23 cellular contexts compared by ENCODE assay signal in the genomic region with DNA sequence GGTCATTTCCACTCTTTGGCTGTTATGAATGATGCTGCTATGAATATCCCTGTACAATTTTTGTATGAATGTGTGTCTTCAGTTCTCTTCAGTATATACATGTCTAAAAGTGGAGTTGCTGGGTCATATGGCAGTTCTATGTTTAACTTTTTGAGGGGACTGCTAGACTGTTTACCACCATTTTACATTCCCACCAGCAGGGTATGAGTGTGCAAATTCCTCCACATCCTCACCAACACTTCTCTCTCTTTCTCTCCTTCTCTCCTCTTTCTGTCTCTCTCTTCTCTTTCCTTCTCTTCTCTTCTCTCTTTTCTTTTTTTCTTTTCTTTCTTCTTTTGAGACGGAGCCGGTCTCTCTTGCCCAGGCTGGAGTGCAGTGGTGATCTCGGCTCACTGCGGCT. TPM values are rescaled to one million over a fixed set of nuclear protein-coding genes. Genes with fewer than 3 reads are reported as not detected.
DNase-seq lines count a peak whose midpoint lies in the region; ATAC-seq and TF ChIP-seq lines count a peak whose summit lies in the region.
"Had no signal": no experiment of that assay in that cellular context is flagged by ENCODE, and none has a peak within 500 bp of the region (broad histone marks: within the 10 kb centered on the region; RNA-seq: fewer than 3 reads in every experiment).

No MANE protein-coding gene starts in this region.

- H3K4me3 ChIP-seq in RWPE2 (ENCODE audit: severe bottlenecking) (no peak overlapping the region), fibroblast of mammary gland (ENCODE audit: control insufficient read depth, low read depth, low read length) (no peak overlapping the region)
- H3K4me3 ChIP-seq: dorsolateral prefrontal cortex, MG63, thoracic aorta had no signal

- H3K36me3 ChIP-seq in RWPE2 (ENCODE audit: low read depth): no peaks in the 10 kb centered on the region; the same call in 1 of the 2 replicates
- H3K36me3 ChIP-seq: MG63, thoracic aorta had no signal

- H3K4me3 Mint-ChIP-seq in progenitor cell of endocrine pancreas (ENCODE audit: low read depth): no peak overlapping the region
- H3K4me3 Mint-ChIP-seq: IgD-negative memory B cell; naive thymus-derived CD8-positive, alpha-beta T cell; stimulated activated naive B cell treated with anti-CD40 and anti-IgM and Interleukin-4, amounts not matched to agents 10 μg/mL and 1 μg/mL and 100 μg/mL, for 72 hours had no signal

- peaks cover 3% of the 10 kb centered on the region for H3K36me3 Mint-ChIP-seq in progenitor cell of endocrine pancreas (ENCODE audit: insufficient read depth)
- H3K36me3 Mint-ChIP-seq: IgD-negative memory B cell; naive thymus-derived CD8-positive, alpha-beta T cell; stimulated activated naive B cell treated with anti-CD40 and anti-IgM and Interleukin-4, amounts not matched to agents 10 μg/mL and 1 μg/mL and 100 μg/mL, for 72 hours had no signal

- H3K4me1 ChIP-seq in RWPE2 (ENCODE audit: insufficient read depth, poor library complexity, severe bottlenecking): peaks cover 20% of the 10 kb centered on the region

- H3K9me3 Mint-ChIP-seq in progenitor cell of endocrine pancreas (ENCODE audit: low read depth): peaks cover under 1% of the 10 kb centered on the region
- H3K9me3 Mint-ChIP-seq: IgD-negative memory B cell; naive thymus-derived CD8-positive, alpha-beta T cell; stimulated activated naive B cell treated with anti-CD40 and anti-IgM and Interleukin-4, amounts not matched to agents 10 μg/mL and 1 μg/mL and 100 μg/mL, for 72 hours had no signal

- peak; percentile 51 for DNase-seq in EH (ENCODE audit: low read depth)
- no peak for DNase-seq in RWPE2 (ENCODE audit: low spot score)
- DNase-seq in fibroblast of mammary gland (ENCODE audit: low read depth): peak; percentile 12
- DNase-seq in progenitor cell of endocrine pancreas (ENCODE audit: low spot score, unreplicated experiment): no peak
- DNase-seq in activated CD4-positive, alpha-beta T cell treated with anti-CD3 and anti-CD28 coated beads for 48 hours: no peak
- DNase-seq in NCI-H1092 treated with DMSO at 0.1 percent for 48 hours (lab: John Stamatoyannopoulos, UW): no peak
- DNase-seq in CD1c-positive myeloid dendritic cell (ENCODE audit: extremely low spot score): no peak
- DNase-seq: activated CD4-positive, alpha-beta T cell treated with anti-CD3 and anti-CD28 coated beads, Interleukin-2, amount 50 U/mL, for 1 hour; activated CD8-positive, alpha-beta memory T cell treated with anti-CD3 and anti-CD28 coated beads, Interleukin-2, amount 50 U/mL, for 48 hours; activated effector memory CD4-positive, alpha-beta T cell treated with anti-CD3 and anti-CD28 coated beads, Interleukin-2, amount 50 U/mL, for 16 hours; DMS79; dorsolateral prefrontal cortex; MG63; naive thymus-derived CD8-positive, alpha-beta T cell; NCI-H1694 treated with DMSO at 0.1 percent for 48 hours; SHP77 treated with DMSO at 0.1 percent for 48 hours; stimulated activated CD4-positive, alpha-beta T cell treated with anti-CD3 and anti-CD28 coated beads, Interleukin-1b, Interleukin-23, amount 100 ng/mL, for 48 hours; stimulated activated naive B cell treated with anti-CD40 and anti-IgM and Interleukin-4, amounts not matched to agents 10 μg/mL and 1 μg/mL and 100 μg/mL, for 72 hours had no signal

- H3K27ac ChIP-seq in RWPE2 (ENCODE audit: poor library complexity, severe bottlenecking): peak overlapping the region; percentile 69
- H3K27ac ChIP-seq: dorsolateral prefrontal cortex, epithelial cell of prostate, HL-60, thoracic aorta had no signal

- no peaks in the 10 kb centered on the region for H3K9me3 ChIP-seq in RWPE2 (ENCODE audit: severe bottlenecking)
- H3K9me3 ChIP-seq: MG63, thoracic aorta had no signal

- H3K27ac Mint-ChIP-seq in progenitor cell of endocrine pancreas: no peak overlapping the region
- H3K27ac Mint-ChIP-seq: IgD-negative memory B cell; naive thymus-derived CD8-positive, alpha-beta T cell; stimulated activated naive B cell treated with anti-CD40 and anti-IgM and Interleukin-4, amounts not matched to agents 10 μg/mL and 1 μg/mL and 100 μg/mL, for 72 hours had no signal

- H3K4me1 Mint-ChIP-seq in progenitor cell of endocrine pancreas (ENCODE audit: low read depth): peaks cover 22% of the 10 kb centered on the region
- H3K4me1 Mint-ChIP-seq: IgD-negative memory B cell; stimulated activated naive B cell treated with anti-CD40 and anti-IgM and Interleukin-4, amounts not matched to agents 10 μg/mL and 1 μg/mL and 100 μg/mL, for 72 hours had no signal

- TF ChIP-seq CTCF in RWPE2 (IDR thresholded peaks at IDR 0.05; ENCODE audit: poor library complexity, severe bottlenecking) (no peak), fibroblast of mammary gland (conservative IDR thresholded peaks at IDR 0.05; ENCODE audit: control insufficient read depth, insufficient read depth, low read depth, low read length) (peak; percentile 15), progenitor cell of endocrine pancreas (IDR thresholded peaks at IDR 0.05; ENCODE audit: unreplicated experiment) (peak; percentile 31)

- ATAC-seq in RWPE2 (ENCODE audit: low read depth) (peak; percentile 33; the same call in 1 of the 3 replicates), HG02970 (IDR thresholded peaks at IDR 0.05; ENCODE audit: low FRiP score, unreplicated experiment) (no peak)
- ATAC-seq: naive thymus-derived CD8-positive, alpha-beta T cell; stimulated activated naive B cell treated with anti-CD40 and anti-IgM and Interleukin-4, amounts not matched to agents 10 μg/mL and 1 μg/mL and 100 μg/mL, for 72 hours had no signal

- no peaks in the 10 kb centered on the region for H3K27me3 Mint-ChIP-seq in progenitor cell of endocrine pancreas

- no peaks in the 10 kb centered on the region for H3K27me3 ChIP-seq in RWPE2 (ENCODE audit: insufficient read depth, poor library complexity, severe bottlenecking)
- H3K27me3 ChIP-seq: dorsolateral prefrontal cortex, MG63 had no signal

RNA-seq across cellular contexts. Expression of gene WWC2, which starts 7.8 kb away (rescaled TPM):
- 57.0 and 61.2 TPM in 2 replicates for total RNA-seq in progenitor cell of endocrine pancreas

Comparison
In these comparisons a context has a peak if more than half of its experiments do, and no peak if none do; other contexts are left out.
1. DNase-seq: peak in EH (single experiment) and fibroblast of mammary gland (single experiment); none in RWPE2 (single experiment), progenitor cell of endocrine pancreas (single experiment), activated CD4-positive, alpha-beta T cell treated with anti-CD3 and anti-CD28 coated beads for 48 hours (single experiment), NCI-H1092 treated with DMSO at 0.1 percent for 48 hours (single experiment) and CD1c-positive myeloid dendritic cell (single experiment).